Comparison of ENCODE assay signal across 8 cellular contexts in the genomic region with DNA sequence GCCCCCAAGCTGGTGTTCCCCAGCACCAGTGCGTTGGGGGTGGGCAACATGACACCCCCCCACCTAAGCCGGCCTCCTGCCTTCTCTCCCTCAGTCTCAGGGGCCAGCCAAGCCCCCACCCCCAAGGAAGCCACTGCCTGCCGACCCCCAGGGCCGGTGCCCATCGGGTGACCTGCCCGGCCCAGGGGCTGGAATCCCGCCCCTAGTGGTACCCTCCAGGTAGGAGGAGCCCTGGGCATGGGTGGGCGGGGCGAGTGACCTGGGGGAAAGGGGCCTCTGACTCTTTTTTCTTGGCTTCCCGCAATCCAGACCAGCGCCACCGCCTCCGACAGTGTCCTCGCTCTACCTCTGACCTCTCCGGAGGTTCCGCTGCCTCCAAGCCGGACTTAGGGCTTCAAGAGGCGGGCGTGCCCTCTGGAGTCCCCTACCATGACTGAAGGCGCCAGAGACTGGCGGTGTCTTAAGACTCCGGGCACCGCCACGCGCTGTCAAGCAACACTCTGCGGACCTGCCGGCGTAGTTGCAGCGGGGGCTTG. TPM values are rescaled to one million over a fixed set of nuclear protein-coding genes. Genes with fewer than 3 reads are reported as not detected.
DNase-seq lines count a peak whose midpoint lies in the region; ATAC-seq and TF ChIP-seq lines count a peak whose summit lies in the region.

No MANE protein-coding gene starts in this region.

- CTCF ChIA-PET in activated naive CD4-positive, alpha-beta T cell treated with anti-CD3 and anti-CD28 coated beads, Interleukin-2, amount 10 ng/mL, durations not matched to agents 7 days and 5 days (lab: Charles Lee), result interaction anchor here (0.5 to 15.1 kb wide), 23 partner anchors 8 to 503 kb away, joined by 3 to 220 read pairs (median 4); partner anchors contain the start of genes ADAM15, PBXIP1 and PYGO2
- CTCF ChIA-PET in PC-3 (lab: Charles Lee), result interaction anchor here (0.6 to 2.3 kb wide), 7 partner anchors 9 to 24 kb away, joined by 3 to 14 read pairs (median 5); partner anchors contain the start of gene EFNA3

- no peaks in the 10 kb centered on the region for H3K9me3 Mint-ChIP-seq in activated naive CD4-positive, alpha-beta T cell treated with anti-CD3 and anti-CD28 coated beads, Interleukin-2, amount 10 ng/mL, durations not matched to agents 7 days and 5 days
- H3K9me3 Mint-ChIP-seq in stimulated activated memory B cell treated with anti-CD40 and anti-IgM and Interleukin-4, amounts not matched to agents 10 μg/mL and 1 μg/mL and 100 μg/mL, for 72 hours, result no peaks in the 10 kb centered on the region

- H2AFZ ChIP-seq in PC-3 (ENCODE audit: low read length), result no peak overlapping the region

- H3K4me3 Mint-ChIP-seq in activated naive CD4-positive, alpha-beta T cell treated with anti-CD3 and anti-CD28 coated beads, Interleukin-2, amount 10 ng/mL, durations not matched to agents 7 days and 5 days, result peak overlapping the region; percentile 65
- peak overlapping the region; percentile 87 for H3K4me3 Mint-ChIP-seq in stimulated activated memory B cell treated with anti-CD40 and anti-IgM and Interleukin-4, amounts not matched to agents 10 μg/mL and 1 μg/mL and 100 μg/mL, for 72 hours

- H3K9me3 ChIP-seq in PC-3 (ENCODE audit: low read length) (no peaks in the 10 kb centered on the region), right cardiac atrium (ENCODE audit: control insufficient read depth, low read length) (no peaks in the 10 kb centered on the region)

- H4K20me1 ChIP-seq in PC-3 (ENCODE audit: low read length), result no peaks in the 10 kb centered on the region

- no peaks in the 10 kb centered on the region for H3K27me3 Mint-ChIP-seq in activated naive CD4-positive, alpha-beta T cell treated with anti-CD3 and anti-CD28 coated beads, Interleukin-2, amount 10 ng/mL, durations not matched to agents 7 days and 5 days
- no peaks in the 10 kb centered on the region for H3K27me3 Mint-ChIP-seq in stimulated activated memory B cell treated with anti-CD40 and anti-IgM and Interleukin-4, amounts not matched to agents 10 μg/mL and 1 μg/mL and 100 μg/mL, for 72 hours

- BruUV-seq in PC-3 (replicated peaks; lab: Mats Ljungman, UMichigan), result no TSS peak

- H3K4me1 Mint-ChIP-seq in activated naive CD4-positive, alpha-beta T cell treated with anti-CD3 and anti-CD28 coated beads, Interleukin-2, amount 10 ng/mL, durations not matched to agents 7 days and 5 days, result peaks cover 36% of the 10 kb centered on the region
- peaks cover 52% of the 10 kb centered on the region for H3K4me1 Mint-ChIP-seq in stimulated activated memory B cell treated with anti-CD40 and anti-IgM and Interleukin-4, amounts not matched to agents 10 μg/mL and 1 μg/mL and 100 μg/mL, for 72 hours

- TF ChIP-seq CTCF in PC-3 (conservative IDR thresholded peaks at IDR 0.05; ENCODE audit: low read depth, low read length), result no peak

- H3K4me2 ChIP-seq in PC-3 (ENCODE audit: low read length), result 0 out of 2 replicates have a peak overlapping the region, but pooled peaks have one; percentile 82

- peaks cover 16% of the 10 kb centered on the region for H3K36me3 Mint-ChIP-seq in activated naive CD4-positive, alpha-beta T cell treated with anti-CD3 and anti-CD28 coated beads, Interleukin-2, amount 10 ng/mL, durations not matched to agents 7 days and 5 days
- H3K36me3 Mint-ChIP-seq in stimulated activated memory B cell treated with anti-CD40 and anti-IgM and Interleukin-4, amounts not matched to agents 10 μg/mL and 1 μg/mL and 100 μg/mL, for 72 hours, result peaks cover 20% of the 10 kb centered on the region

- ATAC-seq in PC-3, result no peak
- ATAC-seq in right cardiac atrium, result peak; percentile 1 to 3
- peak; percentile 22 for ATAC-seq in stimulated activated memory B cell treated with anti-CD40 and anti-IgM and Interleukin-4, amounts not matched to agents 10 μg/mL and 1 μg/mL and 100 μg/mL, for 72 hours
- ATAC-seq in GM21515 (IDR thresholded peaks at IDR 0.05; ENCODE audit: unreplicated experiment), result no peak
- no peak for ATAC-seq in GM19035 (IDR thresholded peaks at IDR 0.05; ENCODE audit: unreplicated experiment)

- peak; percentile 37 for DNase-seq in activated naive CD4-positive, alpha-beta T cell treated with anti-CD3 and anti-CD28 coated beads, Interleukin-2, amount 10 ng/mL, durations not matched to agents 7 days and 5 days
- no peak for DNase-seq in activated naive CD4-positive, alpha-beta T cell treated with Interleukin-2 at 50 U/mL for 16 hours
- DNase-seq in PC-3 (no peak), right cardiac atrium (peak in 2 of 3 donors; percentile 73), kidney glomerular epithelial cell (lab: John Stamatoyannopoulos, UW) (no peak)

- no peak overlapping the region for H3K27ac Mint-ChIP-seq in activated naive CD4-positive, alpha-beta T cell treated with anti-CD3 and anti-CD28 coated beads, Interleukin-2, amount 10 ng/mL, durations not matched to agents 7 days and 5 days
- H3K27ac Mint-ChIP-seq in stimulated activated memory B cell treated with anti-CD40 and anti-IgM and Interleukin-4, amounts not matched to agents 10 μg/mL and 1 μg/mL and 100 μg/mL, for 72 hours, result no peak overlapping the region

- H3K27ac ChIP-seq in PC-3 (ENCODE audit: low read length) (no peak overlapping the region), right cardiac atrium (ENCODE audit: low read length) (no peak overlapping the region)

- intact Hi-C loops in PC-3 (cut with micrococcal nuclease) (loop anchor here (5.0 kb wide), 1 partner anchor 90 kb away; the partner anchor contains the start of genes CKS1B and SHC1), right cardiac atrium (cut with DNase I) (loop anchor here in 2 of 4 donors (10.0 kb wide), 2 partner anchors 87 to 107 kb away; partner anchors contain the start of genes CKS1B (in 1 of the 2), PBXIP1 (in 1 of the 2) and SHC1 (in 1 of the 2))

- H3K4me1 ChIP-seq in PC-3 (ENCODE audit: insufficient read depth, low read length), result peaks cover 21% of the 10 kb centered on the region
- no peaks in the 10 kb centered on the region for H3K4me1 ChIP-seq in right cardiac atrium (ENCODE audit: control insufficient read depth, insufficient read depth, low read length)

- peaks cover 27% of the 10 kb centered on the region for H3K36me3 ChIP-seq in PC-3 (ENCODE audit: low read depth, low read length)

- 36% methylated on average over 29 of the region's 29 CpGs for WGBS in right cardiac atrium

- no peaks in the 10 kb centered on the region for H3K9me2 ChIP-seq in PC-3 (replicated peaks; ENCODE audit: low read length)

- H3K27me3 ChIP-seq in PC-3 (ENCODE audit: low read length), result no peaks in the 10 kb centered on the region
- no peaks in the 10 kb centered on the region for H3K27me3 ChIP-seq in right cardiac atrium (ENCODE audit: control insufficient read depth, insufficient read depth)

- no peak overlapping the region for H3K4me3 ChIP-seq in PC-3 (ENCODE audit: low read length)
- H3K4me3 ChIP-seq in right cardiac atrium (ENCODE audit: low read length), result no peak overlapping the region

- POLR2A ChIA-PET in PC-3 (lab: Charles Lee; ENCODE audit: unreplicated experiment), result no interaction called here

- peaks cover 14% of the 10 kb centered on the region for H3K79me2 ChIP-seq in PC-3 (ENCODE audit: low read length)

- H3K9ac ChIP-seq in PC-3 (ENCODE audit: low read length), result no peak overlapping the region

- no peaks in the 10 kb centered on the region for H3F3A ChIP-seq in PC-3 (ENCODE audit: low read length, unreplicated experiment)

RNA-seq across cellular contexts. Expression of gene EFNA4, which starts 1.3 kb away (rescaled TPM):
- total RNA-seq in PC-3 (2014; rRNA removed), result 36.7 and 37.4 TPM in 2 replicates
- 1 to 10 TPM; 3.3 to 4.2 (median 3.7) TPM for total RNA-seq in right cardiac atrium
- polyA plus RNA-seq in right cardiac atrium, result 3.0 TPM

RNA-seq across cellular contexts. Expression of gene ADAM15, which starts 11.1 kb away (rescaled TPM):
- total RNA-seq in PC-3 (2014; rRNA removed) (334 and 384 TPM in 2 replicates), right cardiac atrium (100 to 1,000 TPM in 1 of 4 donors, 10 to 100 TPM in 3; 51.2 to 106 (median 63.6) TPM)
- 68.4 TPM for polyA plus RNA-seq in right cardiac atrium

RNA-seq across cellular contexts. Expression of gene EFNA3, which starts 16.4 kb away (rescaled TPM):
- total RNA-seq in PC-3 (2014; rRNA removed) (16.2 and 23.5 TPM in 2 replicates), right cardiac atrium (1 to 10 TPM in 3 of 4 donors, under 1 TPM in 1; 0.78 to 1.9 (median 1.2) TPM)
- 1.1 TPM for polyA plus RNA-seq in right cardiac atrium

RNA-seq across cellular contexts. Expression of gene DCST1, which starts 28.6 kb away (rescaled TPM):
- total RNA-seq in PC-3 (2014; rRNA removed) (not detected in 2 replicates), right cardiac atrium (not detected)
- not detected for polyA plus RNA-seq in right cardiac atrium

RNA-seq across cellular contexts. Expression of gene DCST2, which starts 28.6 kb away (rescaled TPM):
- total RNA-seq in PC-3 (2014; rRNA removed) (0.18 and 3.0 TPM in 2 replicates), right cardiac atrium (under 1 TPM in 3 of 4 donors, not detected in 1; 0.25 to 0.33 (median 0.32) TPM)
- 0.23 TPM for polyA plus RNA-seq in right cardiac atrium

Comparison
In these comparisons a context has a peak if more than half of its experiments do, and no peak if none do; other contexts are left out.
1. DNase-seq: peak in activated naive CD4-positive, alpha-beta T cell treated with anti-CD3 and anti-CD28 coated beads, Interleukin-2, amount 10 ng/mL, durations not matched to agents 7 days and 5 days (single experiment) and right cardiac atrium (2 of 3); none in activated naive CD4-positive, alpha-beta T cell treated with Interleukin-2 at 50 U/mL for 16 hours (single experiment), PC-3 (single experiment) and kidney glomerular epithelial cell (single experiment).
2. ATAC-seq: peak in right cardiac atrium (2 of 2) and stimulated activated memory B cell treated with anti-CD40 and anti-IgM and Interleukin-4, amounts not matched to agents 10 μg/mL and 1 μg/mL and 100 μg/mL, for 72 hours (single experiment); none in PC-3 (single experiment), GM21515 (single experiment) and GM19035 (single experiment).